In the genomic region with DNA sequence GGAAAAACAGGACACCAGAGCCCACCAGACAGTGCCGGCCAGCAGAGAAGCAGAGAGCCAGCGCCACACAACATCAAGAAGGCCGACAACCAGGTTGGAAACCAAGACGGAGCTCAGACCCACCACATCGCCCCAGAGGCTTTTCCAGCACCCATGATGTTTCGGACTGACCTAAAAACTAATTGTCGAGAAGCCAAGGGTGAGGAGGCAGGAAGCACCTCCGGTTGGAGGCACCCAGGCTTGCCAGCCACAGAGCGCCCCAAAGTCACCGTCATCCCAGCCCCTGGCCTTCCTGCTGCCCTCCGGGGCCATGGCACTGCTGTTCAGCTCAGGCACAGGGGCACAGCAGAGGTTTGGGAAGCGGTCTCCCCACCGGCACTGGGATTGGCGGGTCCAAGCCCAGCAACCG, we compare ENCODE assay signal across 23 cellular contexts.
"Had no signal": no experiment of that assay in that cellular context is flagged by ENCODE, and none has a peak within 500 bp of the region (broad histone marks: within the 10 kb centered on the region; RNA-seq: fewer than 3 reads in every experiment).

No MANE protein-coding gene starts in this region.

- H3K27ac ChIP-seq: adrenal gland, esophagus squamous epithelium, gastrocnemius medialis, lower lobe of right lung had no signal

- FAIRE-seq: astrocyte had no signal

- H3K27me3 Mint-ChIP-seq: activated naive CD8-positive, alpha-beta T cell had no signal

- H3K4me3 Mint-ChIP-seq: activated CD8-positive, alpha-beta T cell treated with anti-CD3 and anti-CD28 coated beads, Interleukin-2, amount 10 ng/mL, durations not matched to agents 7 days and 5 days; activated naive CD8-positive, alpha-beta T cell; endodermal cell; nephron progenitor cell; T-helper 1 cell treated with Interleukin-12 subunit alpha and Interleukin-12 subunit beta and Interleukin-4 antibody, amounts not matched to agents 30 μg/mL and 1 μg/mL, for 36 hours had no signal

- H3K27ac Mint-ChIP-seq: activated CD8-positive, alpha-beta T cell treated with anti-CD3 and anti-CD28 coated beads, Interleukin-2, amount 10 ng/mL, durations not matched to agents 7 days and 5 days; activated naive CD8-positive, alpha-beta T cell; endodermal cell; nephron progenitor cell; T-helper 1 cell treated with Interleukin-12 subunit alpha and Interleukin-12 subunit beta and Interleukin-4 antibody, amounts not matched to agents 30 μg/mL and 1 μg/mL, for 36 hours had no signal

- H3K4me1 ChIP-seq: adrenal gland, lower lobe of right lung had no signal

- H3K4me3 ChIP-seq: adrenal gland, esophagus squamous epithelium, gastrocnemius medialis, lower lobe of right lung, mucosa of descending colon had no signal

- H3K36me3 ChIP-seq: adrenal gland had no signal

- ATAC-seq: activated CD8-positive, alpha-beta T cell treated with anti-CD3 and anti-CD28 coated beads, Interleukin-2, amount 10 ng/mL, durations not matched to agents 7 days and 5 days; gastrocnemius medialis; left cardiac atrium; lower lobe of right lung; mucosa of descending colon had no signal

- DNase-seq: activated CD4-positive, alpha-beta T cell treated with anti-CD3 and anti-CD28 coated beads, Interleukin-2, amount 50 U/mL, for 1 hour; activated CD4-positive, CD25-positive, alpha-beta regulatory T cell; activated CD8-positive, alpha-beta memory T cell treated with anti-CD3 and anti-CD28 coated beads, Interleukin-2, amount 50 U/mL, for 4 hours; activated CD8-positive, alpha-beta T cell treated with anti-CD3 and anti-CD28 coated beads, Interleukin-2, amount 10 ng/mL, durations not matched to agents 7 days and 5 days; activated gamma-delta T cell treated with Interleukin-2 at 50 U/mL for 16 hours; cortex of kidney; endodermal cell; esophagus squamous epithelium; gastrocnemius medialis; hippocampal formation; left cardiac atrium; lower lobe of right lung; mesendoderm; mucosa of descending colon; nephron progenitor cell; nucleus accumbens; stimulated activated CD4-positive, alpha-beta T cell treated with anti-CD3 and anti-CD28 coated beads, Interleukin-4, amount 100 ng/mL, for 24 hours; stimulated activated naive CD4-positive, alpha-beta T cell treated with Interleukin-2 at 50 U/mL for 16 hours; T1000 had no signal

- H3K27me3 ChIP-seq: adrenal gland, esophagus squamous epithelium, gastrocnemius medialis had no signal

- H3K9me3 ChIP-seq: gastrocnemius medialis, lower lobe of right lung had no signal
